Comparison of ENCODE assay signal across 13 cellular contexts in genomic region chr1:100683448-100684349, GRCh38. TPM values are rescaled to one million over a fixed set of nuclear protein-coding genes. Genes with fewer than 3 reads are reported as not detected.
"Had no signal": no experiment of that assay in that cellular context is flagged by ENCODE, and none has a peak within 500 bp of the region (broad histone marks: within the 10 kb centered on the region; RNA-seq: fewer than 3 reads in every experiment).

No MANE protein-coding gene starts in this region.

- H2AFZ ChIP-seq: hepatocyte had no signal

- H3K27me3 ChIP-seq: breast epithelium, gastrocnemius medialis, hepatocyte, ovary, stomach had no signal

- H3K9me3 ChIP-seq: breast epithelium, gastrocnemius medialis, ovary, stomach, thoracic aorta had no signal

- H3K4me2 ChIP-seq: hepatocyte had no signal

- ATAC-seq: gastrocnemius medialis had no signal

- H3K4me3 ChIP-seq: breast epithelium, gastrocnemius medialis, hepatocyte, ovary, stomach, thoracic aorta had no signal

- H3K4me1 Mint-ChIP-seq: neural crest cell had no signal

- DNase-seq: activated CD4-positive, alpha-beta memory T cell treated with anti-CD3 and anti-CD28 coated beads for 36 hours; activated naive CD4-positive, alpha-beta T cell; gastrocnemius medialis; kidney glomerular epithelial cell; ovary; stimulated activated CD4-positive, alpha-beta T cell treated with anti-CD3 and anti-CD28 coated beads, Interleukin-4, amount 100 ng/mL, for 1 hour; stimulated activated CD8-positive, alpha-beta memory T cell treated with anti-CD3 and anti-CD28 coated beads, Interleukin-4, amount 100 ng/mL, for 48 hours; stomach had no signal

- H3K4me1 ChIP-seq: breast epithelium, gastrocnemius medialis, stomach had no signal

- H3K4me3 Mint-ChIP-seq: activated CD4-positive, alpha-beta memory T cell treated with anti-CD3 and anti-CD28 coated beads for 36 hours; neural crest cell had no signal

- H3K79me2 ChIP-seq: hepatocyte had no signal

- H3K36me3 Mint-ChIP-seq: activated CD4-positive, alpha-beta memory T cell treated with anti-CD3 and anti-CD28 coated beads for 36 hours had no signal

- H3K27ac Mint-ChIP-seq: activated CD4-positive, alpha-beta memory T cell treated with anti-CD3 and anti-CD28 coated beads for 36 hours had no signal

- H3K36me3 ChIP-seq: breast epithelium, gastrocnemius medialis, ovary, stomach, thoracic aorta had no signal

- H3K27ac ChIP-seq: breast epithelium, gastrocnemius medialis, hepatocyte, ovary, stomach, thoracic aorta had no signal

RNA-seq across cellular contexts. Expression of gene VCAM1, which starts 35.8 kb away (rescaled TPM):
- total RNA-seq: activated CD4-positive, alpha-beta memory T cell treated with anti-CD3 and anti-CD28 coated beads for 36 hours; T-helper 2 cell treated with Interferon-gamma antibody and Interleukin-4, amounts not matched to agents 100 ng/mL and 5 ng/mL, for 36 hours had no signal
